In the genomic region with DNA sequence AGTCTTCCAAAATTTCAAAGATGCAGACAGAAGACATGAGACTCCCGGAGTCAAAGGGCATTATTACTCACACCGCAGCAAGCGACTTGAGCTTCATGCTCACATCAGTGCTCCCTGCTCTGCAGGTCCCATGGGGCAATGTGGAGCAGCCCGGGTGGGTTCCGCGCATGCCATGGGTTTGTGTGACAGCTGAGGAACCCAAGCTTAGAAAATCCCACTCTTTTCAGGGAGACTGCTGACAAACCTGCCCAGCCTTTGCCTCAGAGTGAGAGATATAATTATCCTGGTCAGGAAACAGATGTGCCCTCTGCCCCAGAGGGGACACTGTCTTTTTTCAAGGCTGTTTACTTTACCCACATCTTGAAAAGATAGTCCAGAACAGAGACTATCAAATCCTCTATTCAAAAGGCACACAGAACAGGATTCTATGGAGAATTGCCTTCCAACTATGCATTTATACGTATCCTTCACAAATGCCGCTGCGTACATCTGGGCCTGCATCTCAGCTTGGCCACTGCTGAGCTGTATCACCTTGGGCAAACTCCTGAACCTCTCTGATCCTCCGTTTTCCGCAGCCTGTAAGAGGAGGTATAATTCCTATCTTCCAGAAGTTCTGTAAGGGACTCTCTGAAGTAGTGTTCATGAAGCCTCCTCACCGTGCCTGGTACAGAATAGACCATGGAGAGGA, we compare ENCODE assay signal across 1 cellular context.
TF ChIP-seq lines count a peak whose summit lies in the region.

No MANE protein-coding gene starts in this region.

TF ChIP-seq in IMR-90, 13 proteins besides CTCF, POLR2A, EP300 and RAD21 (continued from another document):
- TF ChIP-seq, protein P1, sequence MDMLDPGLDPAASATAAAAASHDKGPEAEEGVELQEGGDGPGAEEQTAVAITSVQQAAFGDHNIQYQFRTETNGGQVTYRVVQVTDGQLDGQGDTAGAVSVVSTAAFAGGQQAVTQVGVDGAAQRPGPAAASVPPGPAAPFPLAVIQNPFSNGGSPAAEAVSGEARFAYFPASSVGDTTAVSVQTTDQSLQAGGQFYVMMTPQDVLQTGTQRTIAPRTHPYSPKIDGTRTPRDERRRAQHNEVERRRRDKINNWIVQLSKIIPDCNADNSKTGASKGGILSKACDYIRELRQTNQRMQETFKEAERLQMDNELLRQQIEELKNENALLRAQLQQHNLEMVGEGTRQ (IDR thresholded peaks at IDR 0.05; ENCODE audit: low read depth, low read length): no peak
- TF ChIP-seq, protein P2, sequence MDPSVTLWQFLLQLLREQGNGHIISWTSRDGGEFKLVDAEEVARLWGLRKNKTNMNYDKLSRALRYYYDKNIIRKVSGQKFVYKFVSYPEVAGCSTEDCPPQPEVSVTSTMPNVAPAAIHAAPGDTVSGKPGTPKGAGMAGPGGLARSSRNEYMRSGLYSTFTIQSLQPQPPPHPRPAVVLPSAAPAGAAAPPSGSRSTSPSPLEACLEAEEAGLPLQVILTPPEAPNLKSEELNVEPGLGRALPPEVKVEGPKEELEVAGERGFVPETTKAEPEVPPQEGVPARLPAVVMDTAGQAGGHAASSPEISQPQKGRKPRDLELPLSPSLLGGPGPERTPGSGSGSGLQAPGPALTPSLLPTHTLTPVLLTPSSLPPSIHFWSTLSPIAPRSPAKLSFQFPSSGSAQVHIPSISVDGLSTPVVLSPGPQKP (IDR thresholded peaks at IDR 0.05; ENCODE audit: borderline replicate concordance, low read depth, low read length): no peak
- TF ChIP-seq RCOR1 (IDR thresholded peaks at IDR 0.05; ENCODE audit: insufficient replicate concordance, low read length) (no peak), NFE2L2 (IDR thresholded peaks at IDR 0.05; ENCODE audit: low read depth, low read length) (no peak), SMC3 (IDR thresholded peaks at IDR 0.05; ENCODE audit: low read depth, low read length) (no peak), RFX5 (IDR thresholded peaks at IDR 0.05; ENCODE audit: low read depth, low read length) (no peak)
